30 cellular contexts compared by ENCODE assay signal in the genomic region with DNA sequence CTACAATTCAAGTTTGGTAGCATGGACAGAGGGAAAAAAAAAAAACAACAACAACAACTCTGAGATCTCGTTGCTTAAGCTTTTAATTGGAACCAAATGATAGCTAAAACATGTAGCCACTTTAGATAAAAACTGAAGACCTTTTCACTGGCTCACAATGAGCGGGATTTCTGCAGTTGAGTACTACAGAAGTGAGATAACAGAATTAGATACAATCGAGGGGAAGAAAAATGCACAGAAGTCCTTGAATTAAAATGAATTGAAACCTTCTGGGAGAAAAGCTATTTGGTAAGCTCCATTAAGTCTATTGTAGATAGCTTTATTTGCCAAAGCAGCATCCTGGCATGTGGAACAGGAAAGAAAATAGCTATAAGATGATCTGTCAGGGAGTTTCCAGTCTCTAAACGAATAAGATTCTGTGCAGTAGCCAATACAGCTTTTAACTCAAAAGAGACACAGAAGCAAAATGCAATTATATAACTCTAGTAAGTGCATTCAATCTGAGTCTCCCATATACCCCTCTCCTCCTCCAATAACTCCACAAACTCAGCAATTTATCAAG.
DNase-seq lines count a peak whose midpoint lies in the region; ATAC-seq, FAIRE-seq and TF ChIP-seq lines count a peak whose summit lies in the region.
"Had no signal": no experiment of that assay in that cellular context is flagged by ENCODE, and none has a peak within 500 bp of the region (broad histone marks: within the 10 kb centered on the region; RNA-seq: fewer than 3 reads in every experiment).

No MANE protein-coding gene starts in this region.

- H4K20me1 ChIP-seq in GM23248 (ENCODE audit: insufficient read depth) (no peaks in the 10 kb centered on the region), astrocyte (ENCODE audit: insufficient read depth, low read length) (no peaks in the 10 kb centered on the region)

- no peak overlapping the region for H3K4me3 ChIP-seq in GM23248
- H3K4me3 ChIP-seq in astrocyte (ENCODE audit: insufficient read depth, low read depth, low read length) = no peak overlapping the region
- H3K4me3 ChIP-seq: spleen, suprapubic skin had no signal

- peaks cover 6% of the 10 kb centered on the region for H3K4me1 ChIP-seq in GM23248 (ENCODE audit: insufficient read depth)
- no peaks in the 10 kb centered on the region for H3K4me1 ChIP-seq in astrocyte (ENCODE audit: insufficient read depth, low read length)
- H3K4me1 ChIP-seq: parathyroid adenoma, spleen, suprapubic skin had no signal

- 23 to 28% methylated on average over 4 of the region's 4 CpGs for WGBS in GM23248 (ENCODE audit: low coverage in 1 of 2, low lambda C conversion rate in 2 of 2, missing lambda C conversion rate in 2 of 2), 2 experiments

- DNase-seq in AG20443 (ENCODE audit: low spot score) (peak; percentile 9), GM23248 (peak; percentile 40), astrocyte (ENCODE audit: low read depth) (peak; percentile 18), iris pigment epithelial cell (ENCODE audit: low read depth) (peak; percentile 37), RKO (ENCODE audit: low spot score) (no peak)
- no peak for DNase-seq in stimulated activated CD4-positive, alpha-beta T cell treated with anti-CD3 and anti-CD28 coated beads, Interleukin-4, amount 100 ng/mL, for 1 hour
- DNase-seq: activated CD4-positive, alpha-beta T cell treated with anti-CD3 and anti-CD28 coated beads, Interleukin-2, amount 50 U/mL, for 48 hours; activated CD4-positive, CD25-positive, alpha-beta regulatory T cell; activated CD8-positive, alpha-beta memory T cell treated with anti-CD3 and anti-CD28 coated beads, Interleukin-2, amount 50 U/mL, for 4 hours; anterior cingulate cortex; CD4-positive, CD25-positive, alpha-beta regulatory T cell; NCI-H1694; NCI-H2227 treated with DMSO at 0.1 percent for 48 hours; NCI-H748 treated with DMSO at 0.1 percent for 48 hours; right cardiac atrium; spleen; stimulated activated CD4-positive, alpha-beta T cell treated with anti-CD3 and anti-CD28 coated beads, Interleukin-4, amount 100 ng/mL, for 24 hours; stimulated activated naive B cell treated with anti-CD40 and anti-IgM and Interleukin-4, amounts not matched to agents 10 μg/mL and 1 μg/mL and 100 μg/mL, for 72 hours; SW 1271 had no signal

- 0 out of 2 replicates have a peak, but pooled peaks cover 6% of the 10 kb centered on the region for H3F3A ChIP-seq in GM23248 (ENCODE audit: insufficient read depth)

- H3K4me2 ChIP-seq in GM23248 (ENCODE audit: unreplicated experiment) (peak overlapping the region; percentile 53), astrocyte (ENCODE audit: low read length) (no peak overlapping the region)

- H3K27me3 Mint-ChIP-seq in astrocyte (ENCODE audit: low read depth, unreplicated experiment) = no peaks in the 10 kb centered on the region
- H3K27me3 Mint-ChIP-seq: activated naive CD4-positive, alpha-beta T cell treated with anti-CD3 and anti-CD28 coated beads, Interleukin-2, amount 50 U/mL, for 24 hours; activated T-helper 17 cell treated with anti-CD3 and anti-CD28 coated beads, Interleukin-2, amount 50 U/mL, for 72 hours; CD4-positive, CD25-positive, alpha-beta regulatory T cell; central memory CD8-positive, alpha-beta T cell; natural killer cell treated with Interleukin-12 subunit alpha and Interleukin-12 subunit beta and Interleukin-15 and Interleukin-18, amount 100 ng/mL, for 72 hours; stimulated activated naive B cell treated with anti-CD40 and anti-IgM and Interleukin-4, amounts not matched to agents 10 μg/mL and 1 μg/mL and 100 μg/mL, for 72 hours had no signal

- in situ Hi-C loops in GM23248 (cut with MboI) = no loop called here

- H3K9ac ChIP-seq in GM23248 (no peak overlapping the region), astrocyte (ENCODE audit: low read length) (no peak overlapping the region)
- H3K9ac ChIP-seq: parathyroid adenoma had no signal

- H3K27me3 ChIP-seq in GM23248 (replicated peaks; ENCODE audit: insufficient read depth) = no peaks in the 10 kb centered on the region
- no peaks in the 10 kb centered on the region for H3K27me3 ChIP-seq in astrocyte (ENCODE audit: insufficient read depth, low read length)
- H3K27me3 ChIP-seq: spleen, suprapubic skin had no signal

- H3K36me3 Mint-ChIP-seq in astrocyte (ENCODE audit: low read depth, unreplicated experiment) = no peaks in the 10 kb centered on the region

- H3K27ac Mint-ChIP-seq in astrocyte (ENCODE audit: unreplicated experiment) = no peak overlapping the region
- H3K27ac Mint-ChIP-seq: activated naive CD4-positive, alpha-beta T cell treated with anti-CD3 and anti-CD28 coated beads, Interleukin-2, amount 50 U/mL, for 24 hours; activated T-helper 17 cell treated with anti-CD3 and anti-CD28 coated beads, Interleukin-2, amount 50 U/mL, for 72 hours; CD4-positive, CD25-positive, alpha-beta regulatory T cell; natural killer cell treated with Interleukin-12 subunit alpha and Interleukin-12 subunit beta and Interleukin-15 and Interleukin-18, amount 100 ng/mL, for 72 hours; stimulated activated naive B cell treated with anti-CD40 and anti-IgM and Interleukin-4, amounts not matched to agents 10 μg/mL and 1 μg/mL and 100 μg/mL, for 72 hours had no signal

- no peak for ATAC-seq in GM21367 (IDR thresholded peaks at IDR 0.05; ENCODE audit: unreplicated experiment)
- ATAC-seq: activated T-helper 17 cell treated with anti-CD3 and anti-CD28 coated beads, Interleukin-2, amount 50 U/mL, for 72 hours; natural killer cell treated with Interleukin-12 subunit alpha and Interleukin-12 subunit beta and Interleukin-15 and Interleukin-18, amount 100 ng/mL, for 72 hours; right cardiac atrium; stimulated activated naive B cell treated with anti-CD40 and anti-IgM and Interleukin-4, amounts not matched to agents 10 μg/mL and 1 μg/mL and 100 μg/mL, for 72 hours had no signal

- no peaks in the 10 kb centered on the region for H3K4me1 Mint-ChIP-seq in astrocyte (ENCODE audit: low read depth, unreplicated experiment)
- H3K4me1 Mint-ChIP-seq: activated naive CD4-positive, alpha-beta T cell treated with anti-CD3 and anti-CD28 coated beads, Interleukin-2, amount 50 U/mL, for 24 hours; activated T-helper 17 cell treated with anti-CD3 and anti-CD28 coated beads, Interleukin-2, amount 50 U/mL, for 72 hours; CD4-positive, CD25-positive, alpha-beta regulatory T cell; central memory CD8-positive, alpha-beta T cell; stimulated activated naive B cell treated with anti-CD40 and anti-IgM and Interleukin-4, amounts not matched to agents 10 μg/mL and 1 μg/mL and 100 μg/mL, for 72 hours had no signal

- no peaks in the 10 kb centered on the region for H3K9me3 Mint-ChIP-seq in astrocyte (ENCODE audit: unreplicated experiment)
- H3K9me3 Mint-ChIP-seq: activated naive CD4-positive, alpha-beta T cell treated with anti-CD3 and anti-CD28 coated beads, Interleukin-2, amount 50 U/mL, for 24 hours; activated T-helper 17 cell treated with anti-CD3 and anti-CD28 coated beads, Interleukin-2, amount 50 U/mL, for 72 hours; CD4-positive, CD25-positive, alpha-beta regulatory T cell; central memory CD8-positive, alpha-beta T cell; natural killer cell treated with Interleukin-12 subunit alpha and Interleukin-12 subunit beta and Interleukin-15 and Interleukin-18, amount 100 ng/mL, for 72 hours; stimulated activated naive B cell treated with anti-CD40 and anti-IgM and Interleukin-4, amounts not matched to agents 10 μg/mL and 1 μg/mL and 100 μg/mL, for 72 hours had no signal

- H3K9me2 ChIP-seq in GM23248 (ENCODE audit: insufficient read depth) = no peaks in the 10 kb centered on the region

- H3K79me2 ChIP-seq in GM23248 (ENCODE audit: insufficient read depth) (no peaks in the 10 kb centered on the region), astrocyte (ENCODE audit: insufficient read depth, low read length) (no peaks in the 10 kb centered on the region)
- H3K79me2 ChIP-seq: parathyroid adenoma had no signal

- H3K27ac ChIP-seq in GM23248 = no peak overlapping the region
- H3K27ac ChIP-seq in astrocyte (ENCODE audit: low read depth, low read length) = no peak overlapping the region
- H3K27ac ChIP-seq: epithelial cell of prostate, parathyroid adenoma, spleen, suprapubic skin had no signal

- H3K36me3 ChIP-seq in GM23248 (ENCODE audit: low read depth) (no peaks in the 10 kb centered on the region; the same call in 1 of the 2 replicates), astrocyte (ENCODE audit: insufficient read depth, low read length) (no peaks in the 10 kb centered on the region)
- H3K36me3 ChIP-seq: suprapubic skin had no signal

- FAIRE-seq in astrocyte (lab: Jason Lieb, UNC) = no peak
- FAIRE-seq: G401.6, keratinocyte, urothelium cell line had no signal

- no peak overlapping the region for H2AFZ ChIP-seq in GM23248
- H2AFZ ChIP-seq in astrocyte (ENCODE audit: low read depth, low read length) = no peak overlapping the region
- H2AFZ ChIP-seq: parathyroid adenoma had no signal

- no peaks in the 10 kb centered on the region for H3K9me3 ChIP-seq in GM23248 (ENCODE audit: low read depth)
- H3K9me3 ChIP-seq in astrocyte (ENCODE audit: insufficient read depth, low read depth, low read length) = no peaks in the 10 kb centered on the region
- H3K9me3 ChIP-seq: suprapubic skin had no signal

- H3K4me3 Mint-ChIP-seq in astrocyte (ENCODE audit: unreplicated experiment) = no peak overlapping the region
- H3K4me3 Mint-ChIP-seq: activated naive CD4-positive, alpha-beta T cell treated with anti-CD3 and anti-CD28 coated beads, Interleukin-2, amount 50 U/mL, for 24 hours; activated T-helper 17 cell treated with anti-CD3 and anti-CD28 coated beads, Interleukin-2, amount 50 U/mL, for 72 hours; CD4-positive, CD25-positive, alpha-beta regulatory T cell; central memory CD8-positive, alpha-beta T cell; natural killer cell treated with Interleukin-12 subunit alpha and Interleukin-12 subunit beta and Interleukin-15 and Interleukin-18, amount 100 ng/mL, for 72 hours; stimulated activated naive B cell treated with anti-CD40 and anti-IgM and Interleukin-4, amounts not matched to agents 10 μg/mL and 1 μg/mL and 100 μg/mL, for 72 hours had no signal

- no peak for TF ChIP-seq CTCF in astrocyte (IDR thresholded peaks at IDR 0.05; ENCODE audit: insufficient read depth, low read depth, low read length)

Comparison
In these comparisons a context has a peak if more than half of its experiments do, and no peak if none do; other contexts are left out.
1. DNase-seq: peak in AG20443 (single experiment), GM23248 (single experiment), astrocyte (single experiment) and iris pigment epithelial cell (single experiment); none in RKO (single experiment) and stimulated activated CD4-positive, alpha-beta T cell treated with anti-CD3 and anti-CD28 coated beads, Interleukin-4, amount 100 ng/mL, for 1 hour (single experiment).